ENCODE assay signal across 1 cellular context in genomic region chr2:201451330-201452057, GRCh38.
TF ChIP-seq lines count a peak whose summit lies in the region.

Gene STRADB (plus strand): TSS chr2:201451740. CDS start chr2:201454841, 3,101 bp downstream.
Gene TRAK2 (minus strand): TSS chr2:201451458. CDS start chr2:201420507, 30,951 bp downstream.

TF ChIP-seq in GM12878, 131 proteins besides CTCF, POLR2A, EP300 and RAD21 (continued from another document and continues in another):
- TF ChIP-seq ZBTB4 (CRISPR knock-in tag; IDR thresholded peaks at IDR 0.05) (no peak), MEF2B (IDR thresholded peaks at IDR 0.05; ENCODE audit: partially characterized antibody, poor library complexity, severe bottlenecking) (peak; percentile 21), ETV6 (conservative IDR thresholded peaks at IDR 0.05 in 1 of 2, IDR thresholded peaks at IDR 0.05 in 1 of 2; ENCODE audit: borderline replicate concordance in 1 of 2, low read depth in 1 of 2) (no peak), RELB (IDR thresholded peaks at IDR 0.05; ENCODE audit: low read depth) (peak; percentile 72), KDM1A (IDR thresholded peaks at IDR 0.05; ENCODE audit: borderline replicate concordance) (no peak), IRF5 (IDR thresholded peaks at IDR 0.05; ENCODE audit: borderline replicate concordance) (no peak), PRDM15 (CRISPR knock-in tag; IDR thresholded peaks at IDR 0.05) (no peak), JUNB (IDR thresholded peaks at IDR 0.05) (no peak), MEF2A (IDR thresholded peaks at IDR 0.05; ENCODE audit: insufficient read depth, low read depth, low read length) (0 out of 2 replicates have a peak, but pooled peaks have one; percentile 61), NFIC (IDR thresholded peaks at IDR 0.05; ENCODE audit: low read depth, low read length) (no peak), FOXM1 (IDR thresholded peaks at IDR 0.05; ENCODE audit: low read depth, low read length) (no peak), CHD4 (IDR thresholded peaks at IDR 0.05) (no peak), NR2F1 (conservative IDR thresholded peaks at IDR 0.05) (peak; percentile 74; the same call in 1 of the 2 replicates), CEBPB (IDR thresholded peaks at IDR 0.05; ENCODE audit: borderline replicate concordance in 1 of 2, low read depth in 2 of 2, low read length in 2 of 2) (no peak), BCL11A (IDR thresholded peaks at IDR 0.05; ENCODE audit: low read depth, low read length) (no peak), ATF3 (IDR thresholded peaks at IDR 0.05; ENCODE audit: borderline replicate concordance, extremely low read depth, low read depth, low read length) (peak; percentile 72; the same call in 1 of the 2 replicates), ATF2 (IDR thresholded peaks at IDR 0.05; ENCODE audit: low read length) (no peak), CEBPZ (IDR thresholded peaks at IDR 0.05; ENCODE audit: low read depth, low read length) (no peak), RBBP5 (conservative IDR thresholded peaks at IDR 0.05) (no peak), SIN3A (IDR thresholded peaks at IDR 0.05; ENCODE audit: low read depth, low read length) (peak; percentile 81), CUX1 (IDR thresholded peaks at IDR 0.05; ENCODE audit: insufficient replicate concordance, low read depth, low read length) (peak; percentile 32), SREBF1 (IDR thresholded peaks at IDR 0.05; ENCODE audit: low read length) (peak; percentile 72), SMAD1 (IDR thresholded peaks at IDR 0.05; ENCODE audit: low read depth, partially characterized antibody) (no peak), WRNIP1 (IDR thresholded peaks at IDR 0.05; ENCODE audit: borderline replicate concordance, low read depth, low read length) (no peak), EGR1 (IDR thresholded peaks at IDR 0.05; ENCODE audit: borderline replicate concordance in 1 of 2, low read depth in 2 of 2, low read length in 2 of 2) (0 out of 3 replicates have a peak, but pooled peaks of 1 of the 2 experiments have one; percentile 6), NFXL1 (IDR thresholded peaks at IDR 0.05; ENCODE audit: borderline replicate concordance) (no peak), BRCA1 (IDR thresholded peaks at IDR 0.05; ENCODE audit: low read depth, low read length) (no peak)
